Comparison of ENCODE assay signal across 11 cellular contexts in genomic region chr2:46988230-46988629, GRCh38. TPM values are rescaled to one million over a fixed set of nuclear protein-coding genes. Genes with fewer than 3 reads are reported as not detected.
DNase-seq lines count a peak whose midpoint lies in the region; ATAC-seq and TF ChIP-seq lines count a peak whose summit lies in the region.
"Had no signal": no experiment of that assay in that cellular context is flagged by ENCODE, and none has a peak within 500 bp of the region (broad histone marks: within the 10 kb centered on the region; RNA-seq: fewer than 3 reads in every experiment).

No MANE protein-coding gene starts in this region.

- H3K4me3 Mint-ChIP-seq in Caco-2 (ENCODE audit: unreplicated experiment) = no peak overlapping the region

- H3K27ac Mint-ChIP-seq in Caco-2 (ENCODE audit: unreplicated experiment) = peak overlapping the region; percentile 49

- in situ Hi-C loops in ACHN (cut with HindIII; ENCODE audit: low pct_ligation_motif_present, low pct_unique_long_range_greater_than_20kb, low sequenced_read_pairs) = no loop called here

- no peak for TF ChIP-seq CTCF in Caco-2 (IDR thresholded peaks at IDR 0.05; ENCODE audit: insufficient read depth in 1 of 2, low read depth in 1 of 2, low read length in 1 of 2, severe bottlenecking in 1 of 2, unreplicated experiment in 1 of 2)
- TF ChIP-seq CTCF in SK-N-SH (IDR thresholded peaks at IDR 0.05) = no peak
- TF ChIP-seq CTCF in hepatocyte (IDR thresholded peaks at IDR 0.05; ENCODE audit: poor library complexity) = no peak
- no peak for TF ChIP-seq CTCF in sigmoid colon (IDR thresholded peaks at IDR 0.05)

- H3K9ac ChIP-seq in SK-N-SH = peak overlapping the region; percentile 15; the same call in 1 of the 2 replicates

- TF ChIP-seq RAD21 in SK-N-SH (IDR thresholded peaks at IDR 0.05; ENCODE audit: low read length) = no peak; the same call in 1 of the 2 replicates

- intact Hi-C loops in Caco-2 (cut with micrococcal nuclease; ENCODE audit: unreplicated experiment) = no loop called here
- intact Hi-C loops in sigmoid colon (cut with DNase I) = no loop called here

- no peaks in the 10 kb centered on the region for H3K9me2 ChIP-seq in SK-N-SH
- H3K9me2 ChIP-seq in hepatocyte (replicated peaks; ENCODE audit: insufficient read depth) = no peaks in the 10 kb centered on the region

- H4K20me1 ChIP-seq in SK-N-SH (ENCODE audit: insufficient read depth) = no peaks in the 10 kb centered on the region
- no peaks in the 10 kb centered on the region for H4K20me1 ChIP-seq in hepatocyte (ENCODE audit: insufficient read depth, poor library complexity, severe bottlenecking)

- no peaks in the 10 kb centered on the region for H3K4me1 Mint-ChIP-seq in Caco-2 (ENCODE audit: low read depth, unreplicated experiment)

- TF ChIP-seq POLR2A in sigmoid colon (IDR thresholded peaks at IDR 0.05) = no peak

- H3K27ac ChIP-seq in SK-N-SH (ENCODE audit: low read depth in 2 of 2, low read length in 1 of 2) (peak overlapping the region in 1 of 2 experiments; percentile 93; a peak in 2 of 4 replicates), hepatocyte (peak overlapping the region; percentile 64), sigmoid colon (peak overlapping the region; percentile 76 to 88 (median 82))

- 72% methylated on average over 3 of the region's 3 CpGs for WGBS in SK-N-SH (ENCODE audit: low lambda C conversion rate)
- WGBS in hepatocyte (ENCODE audit: low lambda C conversion rate, missing lambda C conversion rate) = 82% methylated on average over 3 of the region's 3 CpGs
- 81 to 85% methylated on average over 3 of the region's 3 CpGs for WGBS in sigmoid colon, 2 donors

- H3K36me3 Mint-ChIP-seq in Caco-2 (ENCODE audit: insufficient read depth, unreplicated experiment) = peaks cover 31% of the 10 kb centered on the region

- POLR2A ChIA-PET in Caco-2 (lab: Charles Lee) = no interaction called here
- POLR2A ChIA-PET in SK-N-SH (lab: Yijun Ruan, JAX) = interaction anchor here (0.6 to 3.5 kb wide), 4 partner anchors 21 to 283 kb away, joined by 3 to 16 read pairs (median 4); no protein-coding TSS in a partner anchor

- TF ChIP-seq EP300 in SK-N-SH (IDR thresholded peaks at IDR 0.05; ENCODE audit: borderline replicate concordance in 1 of 2, low read depth in 1 of 2, low read length in 1 of 2) (peak in 1 of 2 experiments; percentile 20; a peak in 1 of 4 replicates), sigmoid colon (IDR thresholded peaks at IDR 0.05) (no peak)

- no peak overlapping the region for H2AFZ ChIP-seq in SK-N-SH (ENCODE audit: low read depth)
- no peak overlapping the region for H2AFZ ChIP-seq in hepatocyte

- peaks cover 11% of the 10 kb centered on the region for H3F3A ChIP-seq in SK-N-SH (replicated peaks; ENCODE audit: insufficient read depth)

- no peak overlapping the region for H3K4me3 ChIP-seq in Caco-2 (ENCODE audit: low read depth, low read length)
- H3K4me3 ChIP-seq in SK-N-SH (ENCODE audit: low read depth in 2 of 2, low read length in 1 of 2) = no peak overlapping the region
- no peak overlapping the region for H3K4me3 ChIP-seq in hepatocyte
- H3K4me3 ChIP-seq in sigmoid colon = no peak overlapping the region
- H3K4me3 ChIP-seq: gastrocnemius medialis had no signal

- H3K79me2 ChIP-seq in SK-N-SH (ENCODE audit: insufficient read depth) (peaks cover 38% of the 10 kb centered on the region), hepatocyte (peaks cover 20% of the 10 kb centered on the region)

- BruUV-seq in Caco-2 (replicated peaks; lab: Mats Ljungman, UMichigan) = no TSS peak

- H3K36me3 ChIP-seq in Caco-2 (ENCODE audit: control insufficient read depth, insufficient read depth, low read length) (no peaks in the 10 kb centered on the region; the same call in none of the 2 replicates), SK-N-SH (replicated peaks in 1 of 2; ENCODE audit: control insufficient read depth in 1 of 2, insufficient read depth in 2 of 2, low read length in 1 of 2) (peaks cover 0 to 10% of the 10 kb centered on the region in 2 experiments), hepatocyte (replicated peaks; ENCODE audit: insufficient read depth, low read depth) (no peaks in the 10 kb centered on the region), sigmoid colon (peaks cover 0 to 3% (median 0%) of the 10 kb centered on the region in 4 donors)
- H3K36me3 ChIP-seq: gastrocnemius medialis had no signal

- no peak for ATAC-seq in HG02610 (IDR thresholded peaks at IDR 0.05; ENCODE audit: unreplicated experiment)

- H3K9me3 ChIP-seq in Caco-2 = no peaks in the 10 kb centered on the region
- H3K9me3 ChIP-seq in SK-N-SH = no peaks in the 10 kb centered on the region
- H3K9me3 ChIP-seq in hepatocyte (ENCODE audit: low read depth) = no peaks in the 10 kb centered on the region
- H3K9me3 ChIP-seq in sigmoid colon = no peaks in the 10 kb centered on the region
- H3K9me3 ChIP-seq: gastrocnemius medialis had no signal

- H3K4me2 ChIP-seq in SK-N-SH = no peak overlapping the region
- H3K4me2 ChIP-seq in hepatocyte = no peak overlapping the region

- no peaks in the 10 kb centered on the region for H3K9me3 Mint-ChIP-seq in Caco-2 (ENCODE audit: unreplicated experiment)

- CTCF ChIA-PET in Caco-2 (lab: Charles Lee) (interaction anchor here (1.9 kb wide), 1 partner anchor 91 kb away, joined by 5 read pairs; no protein-coding TSS in a partner anchor), SK-N-SH (lab: Yijun Ruan, JAX) (interaction anchor here (0.9 to 1.7 kb wide), 4 partner anchors 53 to 321 kb away, joined by 3 to 4 read pairs (median 3); no protein-coding TSS in a partner anchor)

- H3K4me1 ChIP-seq in Caco-2 = peaks cover 18% of the 10 kb centered on the region
- peaks cover 34 to 71% of the 10 kb centered on the region in 2 experiments for H3K4me1 ChIP-seq in SK-N-SH (ENCODE audit: control insufficient read depth in 1 of 2, insufficient read depth in 2 of 2, low read depth in 1 of 2, low read length in 1 of 2)
- H3K4me1 ChIP-seq in hepatocyte (ENCODE audit: insufficient read depth) = peaks cover 20% of the 10 kb centered on the region
- peaks cover 3 to 71% (median 62%) of the 10 kb centered on the region in 4 donors for H3K4me1 ChIP-seq in sigmoid colon

- DNase-seq in Caco-2 (no peak), SK-N-SH (no peak), hepatocyte (ENCODE audit: low spot score) (no peak), sigmoid colon (no peak), germinal center (ENCODE audit: low spot score) (no peak), ACHN (no peak), H4 (ENCODE audit: low spot score) (no peak)
- DNase-seq: gastrocnemius medialis; NCI-H1436; stimulated activated CD4-positive, alpha-beta T cell treated with anti-CD3 and anti-CD28 coated beads, Interleukin-4, amount 100 ng/mL, for 24 hours had no signal

- H3K27me3 ChIP-seq in Caco-2 (replicated peaks; ENCODE audit: control insufficient read depth, insufficient read depth, low read length) (no peaks in the 10 kb centered on the region), SK-N-SH (ENCODE audit: insufficient read depth) (no peaks in the 10 kb centered on the region), hepatocyte (no peaks in the 10 kb centered on the region), sigmoid colon (no peaks in the 10 kb centered on the region)
- H3K27me3 ChIP-seq: gastrocnemius medialis had no signal

- no peaks in the 10 kb centered on the region for H3K27me3 Mint-ChIP-seq in Caco-2 (ENCODE audit: insufficient read depth, unreplicated experiment)

TF ChIP-seq in SK-N-SH, 30 proteins besides CTCF, POLR2A, EP300 and RAD21 (continues in another document):
- no peak for TF ChIP-seq GABPA (IDR thresholded peaks at IDR 0.05; ENCODE audit: low read depth)
- no peak for TF ChIP-seq RFX5 (IDR thresholded peaks at IDR 0.05; ENCODE audit: low read length)
- no peak for TF ChIP-seq JUND (IDR thresholded peaks at IDR 0.05)
- no peak for TF ChIP-seq USF2 (IDR thresholded peaks at IDR 0.05; ENCODE audit: borderline replicate concordance, low read depth, low read length)
- no peak for TF ChIP-seq ELF1 (IDR thresholded peaks at IDR 0.05)
- no peak for TF ChIP-seq MAX (IDR thresholded peaks at IDR 0.05; ENCODE audit: low read depth)
- no peak for TF ChIP-seq SMC3 (IDR thresholded peaks at IDR 0.05; ENCODE audit: low read depth, low read length)
- no peak for TF ChIP-seq GATA2 (CRISPR knock-in tag; IDR thresholded peaks at IDR 0.05)
- no peak for TF ChIP-seq FOXJ3 (CRISPR knock-in tag; IDR thresholded peaks at IDR 0.05)
- TF ChIP-seq TCF12 (IDR thresholded peaks at IDR 0.05) = no peak
- TF ChIP-seq MEF2A (IDR thresholded peaks at IDR 0.05; ENCODE audit: borderline replicate concordance, low read depth) = no peak
- no peak for TF ChIP-seq PBX3 (IDR thresholded peaks at IDR 0.05)

RNA-seq across cellular contexts. Expression of gene TTC7A, which starts 47.2 kb away (rescaled TPM):
- 58.7 and 60.0 TPM in 2 replicates for total RNA-seq in Caco-2 (2022)
- polyA plus RNA-seq in SK-N-SH (2012; rRNA removed) = 9.3 and 12.8 TPM in 2 replicates
- 5.3 and 7.9 TPM in 2 replicates for polyA plus RNA-seq in SK-N-SH (2012; cell fraction: cytosol; rRNA removed)
- 45.7 and 49.6 TPM in 2 replicates for polyA plus RNA-seq in SK-N-SH (2012; cell fraction: nucleus; rRNA removed)
- total RNA-seq in hepatocyte = 13.7 and 14.7 TPM in 2 replicates
- polyA plus RNA-seq in hepatocyte = 20.4 and 24.2 TPM in 2 replicates
- 10 to 100 TPM; 11.7 to 21.9 (median 14.8) TPM for total RNA-seq in sigmoid colon
- 10 to 100 TPM; 18.6 to 29.4 (median 20.1) TPM for polyA plus RNA-seq in sigmoid colon
- total RNA-seq in H4 (2014; rRNA removed; shearing (Covaris generic)) = 4.4 and 5.8 TPM in 2 replicates
